ENCODE assay signal across 23 cellular contexts in genomic region chr11:2369896-2370295, GRCh38. TPM values are rescaled to one million over a fixed set of nuclear protein-coding genes. Genes with fewer than 3 reads are reported as not detected.
A peak's percentile ranks its signal among the peaks of the same experiment; 100 is the strongest.
DNase-seq lines count a peak whose midpoint lies in the region; ATAC-seq and TF ChIP-seq lines count a peak whose summit lies in the region.
"Had no signal": no experiment of that assay in that cellular context is flagged by ENCODE, and none has a peak within 500 bp of the region (broad histone marks: within the 10 kb centered on the region; RNA-seq: fewer than 3 reads in every experiment).

No MANE protein-coding gene starts in this region.

- H2AFZ ChIP-seq in neural progenitor cell (replicated peaks), result no peak overlapping the region
- H2AFZ ChIP-seq: PC-9 had no signal

- H3K36me3 ChIP-seq in neural progenitor cell (no peaks in the 10 kb centered on the region), upper lobe of right lung (no peaks in the 10 kb centered on the region)
- H3K36me3 ChIP-seq: BE2C had no signal

- no peak for DNase-seq in activated T-cell treated with anti-CD3 and anti-CD28 coated beads, Interleukin-2, amount 50 U/mL, for 72 hours
- DNase-seq in activated T-cell treated with anti-CD3 and anti-CD28 coated beads for 4 hours (no peak), neural progenitor cell (ENCODE audit: low spot score) (no peak), upper lobe of right lung (peak; percentile 53), retina (no peak)
- DNase-seq in stimulated activated naive CD8-positive, alpha-beta T cell treated with anti-CD3 and anti-CD28 coated beads, Interleukin-15, amount 100 ng/mL, for 72 hours, result no peak
- DNase-seq in stimulated activated naive CD8-positive, alpha-beta T cell treated with anti-CD3 and anti-CD28 coated beads, Interleukin-15, Interleukin-2, amounts not matched to agents 100 U/mL and 50 U/mL, for 24 hours, result no peak
- DNase-seq in activated naive CD4-positive, alpha-beta T cell treated with Interleukin-2 at 50 U/mL for 16 hours, result no peak
- DNase-seq: BE2C, DMS153, HCEC 1CT, MM.1S, NCI-H1048, NCI-H1417 treated with DMSO at 0.1 percent for 48 hours, NCI-H1694 treated with DMSO at 0.1 percent for 48 hours, NCI-H2081, NCI-H2227 treated with DMSO at 0.1 percent for 48 hours, NCI-H526 treated with DMSO at 0.1 percent for 48 hours, PC-9, SHP77 had no signal

- no peaks in the 10 kb centered on the region for H3K4me1 Mint-ChIP-seq in activated T-cell treated with anti-CD3 and anti-CD28 coated beads, Interleukin-2, amount 50 U/mL, for 72 hours (ENCODE audit: low read depth)
- H3K4me1 Mint-ChIP-seq in stimulated activated naive CD8-positive, alpha-beta T cell treated with anti-CD3 and anti-CD28 coated beads, Interleukin-15, amount 100 ng/mL, for 72 hours, result no peaks in the 10 kb centered on the region
- H3K4me1 Mint-ChIP-seq in neural progenitor cell, result no peaks in the 10 kb centered on the region

- H3K4me3 ChIP-seq in neural progenitor cell (no peak overlapping the region), upper lobe of right lung (no peak overlapping the region)
- H3K4me3 ChIP-seq: PC-9 had no signal

- no peaks in the 10 kb centered on the region for H3K79me2 ChIP-seq in neural progenitor cell (ENCODE audit: low read depth)

- H3K36me3 Mint-ChIP-seq in activated T-cell treated with anti-CD3 and anti-CD28 coated beads, Interleukin-2, amount 50 U/mL, for 72 hours (ENCODE audit: insufficient read depth in 2 of 2), result no peaks in the 10 kb centered on the region
- no peaks in the 10 kb centered on the region for H3K36me3 Mint-ChIP-seq in neural progenitor cell

- TF ChIP-seq CTCF in neural progenitor cell (IDR thresholded peaks at IDR 0.05) (no peak), upper lobe of right lung (IDR thresholded peaks at IDR 0.05) (no peak)

- H3F3A ChIP-seq in neural progenitor cell (ENCODE audit: low read depth), result no peaks in the 10 kb centered on the region

- H3K4me1 ChIP-seq in neural progenitor cell (no peaks in the 10 kb centered on the region), upper lobe of right lung (peaks cover 5% of the 10 kb centered on the region)
- H3K4me1 ChIP-seq: BE2C had no signal

- peak overlapping the region; percentile 8 for H3K27ac Mint-ChIP-seq in activated T-cell treated with anti-CD3 and anti-CD28 coated beads, Interleukin-2, amount 50 U/mL, for 72 hours
- peak overlapping the region; percentile 27 to 74 for H3K27ac Mint-ChIP-seq in stimulated activated naive CD8-positive, alpha-beta T cell treated with anti-CD3 and anti-CD28 coated beads, Interleukin-15, amount 100 ng/mL, for 72 hours
- H3K27ac Mint-ChIP-seq in neural progenitor cell, result peak overlapping the region; percentile 85
- H3K27ac Mint-ChIP-seq: IgD-negative memory B cell had no signal

- H3K9me3 ChIP-seq in neural progenitor cell (ENCODE audit: low read depth), result no peaks in the 10 kb centered on the region
- H3K9me3 ChIP-seq in upper lobe of right lung, result no peaks in the 10 kb centered on the region
- H3K9me3 ChIP-seq: BE2C had no signal

- ATAC-seq in activated T-cell treated with anti-CD3 and anti-CD28 coated beads, Interleukin-2, amount 50 U/mL, for 72 hours (replicated peaks in 1 of 2), result no peak
- ATAC-seq in stimulated activated naive CD8-positive, alpha-beta T cell treated with anti-CD3 and anti-CD28 coated beads, Interleukin-15, amount 100 ng/mL, for 72 hours, result no peak
- no peak for ATAC-seq in stimulated activated naive CD8-positive, alpha-beta T cell treated with anti-CD3 and anti-CD28 coated beads, Interleukin-15, Interleukin-2, amounts not matched to agents 100 U/mL and 50 U/mL, for 24 hours
- no peak for ATAC-seq in upper lobe of right lung

- H3K27me3 Mint-ChIP-seq in activated T-cell treated with anti-CD3 and anti-CD28 coated beads, Interleukin-2, amount 50 U/mL, for 72 hours (ENCODE audit: low read depth), result no peaks in the 10 kb centered on the region
- peaks cover 8% of the 10 kb centered on the region for H3K27me3 Mint-ChIP-seq in stimulated activated naive CD8-positive, alpha-beta T cell treated with anti-CD3 and anti-CD28 coated beads, Interleukin-15, amount 100 ng/mL, for 72 hours
- H3K27me3 Mint-ChIP-seq in neural progenitor cell (ENCODE audit: insufficient read depth, low read depth), result peaks cover 6% of the 10 kb centered on the region
- H3K27me3 Mint-ChIP-seq: IgD-negative memory B cell had no signal

- no peaks in the 10 kb centered on the region for H4K20me1 ChIP-seq in neural progenitor cell (ENCODE audit: low read depth)

- H3K27me3 ChIP-seq in neural progenitor cell (no peaks in the 10 kb centered on the region), upper lobe of right lung (no peaks in the 10 kb centered on the region)
- H3K27me3 ChIP-seq: BE2C had no signal

- no peak overlapping the region for H3K27ac ChIP-seq in neural progenitor cell
- H3K27ac ChIP-seq in upper lobe of right lung, result no peak overlapping the region
- H3K27ac ChIP-seq: 22Rv1, KMS-11, PC-9 had no signal

- no peak overlapping the region for H3K9ac ChIP-seq in neural progenitor cell
- H3K9ac ChIP-seq: KMS-11 had no signal

- no peaks in the 10 kb centered on the region for H3K9me3 Mint-ChIP-seq in activated T-cell treated with anti-CD3 and anti-CD28 coated beads, Interleukin-2, amount 50 U/mL, for 72 hours
- no peaks in the 10 kb centered on the region for H3K9me3 Mint-ChIP-seq in stimulated activated naive CD8-positive, alpha-beta T cell treated with anti-CD3 and anti-CD28 coated beads, Interleukin-15, amount 100 ng/mL, for 72 hours
- H3K9me3 Mint-ChIP-seq in neural progenitor cell, result no peaks in the 10 kb centered on the region

- intact Hi-C loops in upper lobe of right lung (cut with DNase I), result no loop called here

- H3K4me2 ChIP-seq in neural progenitor cell, result no peak overlapping the region
- H3K4me2 ChIP-seq: KMS-11, PC-9 had no signal

- H3K4me3 Mint-ChIP-seq in activated T-cell treated with anti-CD3 and anti-CD28 coated beads, Interleukin-2, amount 50 U/mL, for 72 hours, result no peak overlapping the region
- H3K4me3 Mint-ChIP-seq in stimulated activated naive CD8-positive, alpha-beta T cell treated with anti-CD3 and anti-CD28 coated beads, Interleukin-15, amount 100 ng/mL, for 72 hours, result no peak overlapping the region
- H3K4me3 Mint-ChIP-seq in neural progenitor cell, result no peak overlapping the region

RNA-seq across cellular contexts. Expression of gene CD81, which starts 7.2 kb away (rescaled TPM):
- total RNA-seq in activated T-cell treated with anti-CD3 and anti-CD28 coated beads, Interleukin-2, amount 50 U/mL, for 72 hours, result 100 to 1,000 TPM; 116 to 122 TPM
- total RNA-seq in neural progenitor cell (ENCODE audit: low replicate concordance) (87.6 and 181 TPM in 2 replicates), upper lobe of right lung (801 TPM)

RNA-seq across cellular contexts. Expression of gene TSSC4, which starts 30.7 kb away (rescaled TPM):
- total RNA-seq in activated T-cell treated with anti-CD3 and anti-CD28 coated beads, Interleukin-2, amount 50 U/mL, for 72 hours, result 10 to 100 TPM; 50.6 to 52.2 TPM
- total RNA-seq in neural progenitor cell (ENCODE audit: low replicate concordance) (11.1 and 30.2 TPM in 2 replicates), upper lobe of right lung (40.6 TPM)

Comparison
In these comparisons a context has a peak if more than half of its experiments do, and no peak if none do; other contexts are left out.
1. H3K27ac Mint-ChIP-seq: peak in every context shown above with its lines; median percentile 85 in neural progenitor cell; 50 in stimulated activated naive CD8-positive, alpha-beta T cell treated with anti-CD3 and anti-CD28 coated beads, Interleukin-15, amount 100 ng/mL, for 72 hours; 8 in activated T-cell treated with anti-CD3 and anti-CD28 coated beads, Interleukin-2, amount 50 U/mL, for 72 hours.